14 cellular contexts compared by ENCODE assay signal in the genomic region with DNA sequence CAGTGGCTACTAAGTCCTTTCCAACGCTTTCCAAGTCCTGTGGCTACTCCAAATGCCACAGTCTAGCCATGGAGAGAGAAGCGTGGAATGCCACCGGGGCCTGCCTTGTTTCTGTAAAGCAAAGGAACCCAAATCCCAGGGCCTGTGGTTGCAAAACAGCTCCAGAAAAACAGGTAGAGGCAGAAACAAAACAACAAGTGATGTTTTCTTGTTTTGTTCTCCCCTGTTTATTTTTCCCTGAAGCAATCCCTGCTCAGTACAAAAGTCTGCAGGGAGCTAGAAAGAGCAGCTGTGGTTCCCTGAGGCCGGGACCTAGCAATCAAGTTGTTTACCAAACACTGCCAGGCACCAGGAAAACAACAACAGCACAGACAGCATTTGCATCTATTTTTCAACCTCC.
DNase-seq lines count a peak whose midpoint lies in the region; ATAC-seq and TF ChIP-seq lines count a peak whose summit lies in the region.
"Had no signal": no experiment of that assay in that cellular context is flagged by ENCODE, and none has a peak within 500 bp of the region (broad histone marks: within the 10 kb centered on the region; RNA-seq: fewer than 3 reads in every experiment).

No MANE protein-coding gene starts in this region.

- ATAC-seq in Right ventricle myocardium inferior: no peak

- H3K4me3 ChIP-seq in right atrium auricular region: no peak overlapping the region
- no peak overlapping the region for H3K4me3 ChIP-seq in ectodermal cell (ENCODE audit: insufficient read depth, low read depth, low read length)
- no peak overlapping the region for H3K4me3 ChIP-seq in uterus

- H3K36me3 ChIP-seq in right atrium auricular region (no peaks in the 10 kb centered on the region), ectodermal cell (ENCODE audit: control insufficient read depth, insufficient read depth, low read length) (no peaks in the 10 kb centered on the region), uterus (no peaks in the 10 kb centered on the region)

- no peak for TF ChIP-seq POLR2A in uterus (IDR thresholded peaks at IDR 0.05)

- peak overlapping the region; percentile 3 to 24 for H3K27ac ChIP-seq in right atrium auricular region
- peak overlapping the region; percentile 63 for H3K27ac ChIP-seq in ectodermal cell (ENCODE audit: insufficient read depth, low read depth, low read length, poor library complexity, severe bottlenecking)
- H3K27ac ChIP-seq in uterus: peak overlapping the region; percentile 79 to 90

- TF ChIP-seq CTCF in right atrium auricular region (IDR thresholded peaks at IDR 0.05): no peak
- no peak for TF ChIP-seq CTCF in uterus (IDR thresholded peaks at IDR 0.05)

- H3K4me1 ChIP-seq in right atrium auricular region (peaks cover 0 to 32% of the 10 kb centered on the region in 2 donors), ectodermal cell (ENCODE audit: control insufficient read depth, insufficient read depth, low read length) (peaks cover 8% of the 10 kb centered on the region), uterus (no peaks in the 10 kb centered on the region)

- WGBS in ectodermal cell, 2 experiments: 43 to 45% methylated on average over 4 of the region's 4 CpGs

- DNase-seq in right atrium auricular region (ENCODE audit: low spot score) (no peak), Right ventricle myocardium inferior (ENCODE audit: missing footprints) (no peak), midbrain (lab: John Stamatoyannopoulos, UW) (peak; percentile 50), uterus (no peak), occipital lobe (lab: John Stamatoyannopoulos, UW) (no peak), NCI-H524 treated with DMSO at 0.1 percent for 48 hours (lab: John Stamatoyannopoulos, UW) (no peak)
- no peak for DNase-seq in NK-92 treated with Interleukin-12 subunit alpha and Interleukin-12 subunit beta, amount 100 ng/mL, for 24 hours (lab: John Stamatoyannopoulos, UW)
- DNase-seq: activated CD4-positive, alpha-beta memory T cell treated with anti-CD3 and anti-CD28 coated beads, Interleukin-2, amount 10 ng/mL, durations not matched to agents 7 days and 5 days; activated naive CD4-positive, alpha-beta T cell treated with anti-CD3 and anti-CD28 coated beads, Interleukin-2, amount 10 ng/mL, durations not matched to agents 7 days and 5 days; DMS79 treated with DMSO at 0.1 percent for 48 hours; effector CD4-positive, alpha-beta T cell; KBM-7; mammary epithelial cell had no signal

- H3K27me3 ChIP-seq in right atrium auricular region (no peaks in the 10 kb centered on the region), ectodermal cell (ENCODE audit: control insufficient read depth, insufficient read depth, low read length, poor library complexity, severe bottlenecking) (no peaks in the 10 kb centered on the region), uterus (no peaks in the 10 kb centered on the region)

- intact Hi-C loops in Right ventricle myocardium inferior (cut with DNase I): no loop called here
- intact Hi-C loops in uterus (cut with DNase I; ENCODE audit: low total_unique reads): no loop called here

- no peaks in the 10 kb centered on the region for H3K9me3 ChIP-seq in right atrium auricular region
- H3K9me3 ChIP-seq in ectodermal cell (ENCODE audit: control insufficient read depth, low read length): no peaks in the 10 kb centered on the region
- no peaks in the 10 kb centered on the region for H3K9me3 ChIP-seq in uterus

Comparison
In these comparisons a context has a peak if more than half of its experiments do, and no peak if none do; other contexts are left out.
1. H3K27ac ChIP-seq: peak in every context shown above with its lines; median percentile 84 in uterus; 63 in ectodermal cell; 14 in right atrium auricular region.